10 cellular contexts compared by ENCODE assay signal in genomic region chr12:51907083-51907863, GRCh38. TPM values are rescaled to one million over a fixed set of nuclear protein-coding genes. Genes with fewer than 3 reads are reported as not detected.
A peak's percentile ranks its signal among the peaks of the same experiment; 100 is the strongest.
DNase-seq lines count a peak whose midpoint lies in the region; ATAC-seq and TF ChIP-seq lines count a peak whose summit lies in the region.
"Had no signal": no experiment of that assay in that cellular context is flagged by ENCODE, and none has a peak within 500 bp of the region (broad histone marks: within the 10 kb centered on the region; RNA-seq: fewer than 3 reads in every experiment).

Gene ACVRL1 (plus strand): TSS chr12:51907504. CDS start chr12:51912475, 4,971 bp downstream.

- WGBS in tibial nerve, 2 donors, result 5% methylated on average over 35 to 62 of the region's 74 CpGs

- H3K4me3 Mint-ChIP-seq in activated CD4-positive, alpha-beta T cell treated with anti-CD3 and anti-CD28 coated beads for 36 hours, result no peak within 1 kb of the TSS

- CTCF ChIA-PET in activated CD4-positive, alpha-beta T cell treated with anti-CD3 and anti-CD28 coated beads for 36 hours (lab: Charles Lee), result no interaction called here

- H3K9me3 ChIP-seq in muscle layer of duodenum (ENCODE audit: control insufficient read depth in 1 of 2, low read length in 2 of 2) (no peaks in the 10 kb centered on the region), tibial nerve (no peaks in the 10 kb centered on the region)

- H3K36me3 ChIP-seq in muscle layer of duodenum (ENCODE audit: control insufficient read depth in 1 of 2, insufficient read depth in 2 of 2, low read length in 2 of 2) (no peaks in the 10 kb centered on the region), tibial nerve (no peaks in the 10 kb centered on the region)

- TF ChIP-seq EP300 in tibial nerve (IDR thresholded peaks at IDR 0.05), result no peak

- DNase-seq in fibroblast of pulmonary artery (ENCODE audit: low read depth) (no peak), tibial nerve (ENCODE audit: low spot score in 2 of 2) (peak in 1 of 2 donors; percentile 10), Ammon's horn (ENCODE audit: low spot score) (no peak), putamen (ENCODE audit: low spot score) (no peak)
- no peak for DNase-seq in activated CD4-positive, alpha-beta T cell treated with anti-CD3 and anti-CD28 coated beads for 36 hours
- DNase-seq: activated CD4-positive, CD25-positive, alpha-beta regulatory T cell treated with anti-CD3 and anti-CD28 coated beads, Interleukin-2, amount 50 U/mL, for 72 hours; foreskin melanocyte had no signal

- no peak within 1 kb of the TSS for H3K27ac Mint-ChIP-seq in activated CD4-positive, alpha-beta T cell treated with anti-CD3 and anti-CD28 coated beads for 36 hours

- H3K4me1 ChIP-seq in muscle layer of duodenum (ENCODE audit: control insufficient read depth in 1 of 2, insufficient read depth in 2 of 2, low read length in 2 of 2) (peaks cover 0 to 20% of the 10 kb centered on the region in 2 donors), tibial nerve (peaks cover 0 to 81% (median 32%) of the 10 kb centered on the region in 4 donors)

- H3K27me3 ChIP-seq in muscle layer of duodenum (ENCODE audit: low read depth, low read length) (peaks cover 6% of the 10 kb centered on the region), tibial nerve (peaks cover 0 to 15% of the 10 kb centered on the region in 2 donors)

- H3K4me3 ChIP-seq in fibroblast of pulmonary artery (replicated peaks; ENCODE audit: low read depth, low read length), result peak within 1 kb of the TSS; percentile 67
- peak within 1 kb of the TSS; percentile 60 to 75 for H3K4me3 ChIP-seq in muscle layer of duodenum (ENCODE audit: low read depth in 1 of 2, low read length in 2 of 2)
- H3K4me3 ChIP-seq in tibial nerve, result peak within 1 kb of the TSS; percentile 37 to 63 (median 49)

- ATAC-seq in GM21526 (IDR thresholded peaks at IDR 0.05; ENCODE audit: low FRiP score, unreplicated experiment), result no peak
- no peak for ATAC-seq in activated CD4-positive, alpha-beta T cell treated with anti-CD3 and anti-CD28 coated beads for 36 hours

- H3K27ac ChIP-seq in VCaP (peak within 1 kb of the TSS; percentile 46; the same call in 1 of the 2 replicates), muscle layer of duodenum (ENCODE audit: low read length) (peak within 1 kb of the TSS; percentile 90), tibial nerve (peak within 1 kb of the TSS; percentile 79 to 93 (median 89))

- no peaks in the 10 kb centered on the region for H3K9me3 Mint-ChIP-seq in activated CD4-positive, alpha-beta T cell treated with anti-CD3 and anti-CD28 coated beads for 36 hours (ENCODE audit: low read depth)

- intact Hi-C loops in activated CD4-positive, alpha-beta T cell treated with anti-CD3 and anti-CD28 coated beads for 36 hours (cut with DNase I, micrococcal nuclease), result no loop called here

- no peaks in the 10 kb centered on the region for H3K4me1 Mint-ChIP-seq in activated CD4-positive, alpha-beta T cell treated with anti-CD3 and anti-CD28 coated beads for 36 hours

- POLR2A ChIA-PET in activated CD4-positive, alpha-beta T cell treated with anti-CD3 and anti-CD28 coated beads for 36 hours (lab: Charles Lee), result no interaction called here

- peaks cover 20% of the 10 kb centered on the region for H3K27me3 Mint-ChIP-seq in activated CD4-positive, alpha-beta T cell treated with anti-CD3 and anti-CD28 coated beads for 36 hours

- no peak for TF ChIP-seq CTCF in VCaP (conservative IDR thresholded peaks at IDR 0.05)
- no peak for TF ChIP-seq CTCF in fibroblast of pulmonary artery (IDR thresholded peaks at IDR 0.05; ENCODE audit: low read length, missing control alignments)
- no peak for TF ChIP-seq CTCF in tibial nerve (IDR thresholded peaks at IDR 0.05)

- H3K36me3 Mint-ChIP-seq in activated CD4-positive, alpha-beta T cell treated with anti-CD3 and anti-CD28 coated beads for 36 hours (ENCODE audit: low read depth), result no peaks in the 10 kb centered on the region

- no peak for TF ChIP-seq POLR2A in tibial nerve (IDR thresholded peaks at IDR 0.05)

RNA-seq across cellular contexts. Expression of gene ACVRL1, which starts in this region (rescaled TPM):
- 100 to 1,000 TPM in 1 of 4 donors, 10 to 100 TPM in 3; 68.4 to 318 (median 80.7) TPM for total RNA-seq in tibial nerve
- total RNA-seq in activated CD4-positive, alpha-beta T cell treated with anti-CD3 and anti-CD28 coated beads for 36 hours, result not detected

Comparison
In these comparisons a context has a peak if more than half of its experiments do, and no peak if none do; other contexts are left out.
1. RNA of gene ACVRL1 (total RNA-seq): 68.4 to 318 TPM in tibial nerve; not detected in activated CD4-positive, alpha-beta T cell treated with anti-CD3 and anti-CD28 coated beads for 36 hours; every median in the first group is over 10 times any median in the second.
2. Peak in every context shown above with its lines, with median percentiles within 50 percentile points of each other: H3K27ac ChIP-seq and H3K4me3 ChIP-seq.